ENCODE assay signal across 9 cellular contexts in the genomic region with DNA sequence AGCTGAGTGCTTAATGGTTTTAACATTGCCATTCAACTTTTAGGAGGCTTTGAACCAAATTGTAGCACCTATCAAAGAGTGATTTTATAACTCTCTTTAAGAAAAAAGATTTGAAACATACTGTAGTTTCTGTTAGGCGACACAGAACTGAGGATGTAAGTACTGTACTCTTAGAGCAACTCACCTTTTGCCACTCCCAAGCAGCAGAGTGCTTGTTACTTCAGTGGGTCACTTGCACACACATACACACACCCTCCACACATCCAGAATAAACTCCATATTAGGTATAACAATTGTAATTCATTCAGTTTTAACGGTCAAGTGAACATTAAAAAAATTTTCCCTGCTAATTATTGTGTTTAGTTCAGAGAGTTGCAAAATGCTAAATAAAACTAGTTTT.
A peak's percentile ranks its signal among the peaks of the same experiment; 100 is the strongest.
DNase-seq lines count a peak whose midpoint lies in the region; ATAC-seq, FAIRE-seq and TF ChIP-seq lines count a peak whose summit lies in the region.
"Had no signal": no experiment of that assay in that cellular context is flagged by ENCODE, and none has a peak within 500 bp of the region (broad histone marks: within the 10 kb centered on the region; RNA-seq: fewer than 3 reads in every experiment).

No MANE protein-coding gene starts in this region.

- 71% methylated on average over 2 of the region's 2 CpGs for WGBS in HUES64
- WGBS in SK-N-SH (ENCODE audit: low lambda C conversion rate): 83% methylated on average over 2 of the region's 2 CpGs
- WGBS in HepG2 (ENCODE audit: low lambda C conversion rate): 93% methylated on average over 2 of the region's 2 CpGs

- POLR2A ChIA-PET in SK-N-SH (lab: Yijun Ruan, JAX) (interaction anchor here (0.9 to 1.6 kb wide), 4 partner anchors 202 to 475 kb away, joined by 3 to 12 read pairs (median 5); no protein-coding TSS in a partner anchor), HepG2 (lab: Yijun Ruan, JAX) (interaction anchor here (0.6 to 1.2 kb wide), 2 partner anchors 88 to 436 kb away, joined by 3 read pairs; no protein-coding TSS in a partner anchor), A673 (lab: Charles Lee; ENCODE audit: low non-redundant PET) (no interaction called here)

- H3K27ac Mint-ChIP-seq in activated T-helper 2 cell treated with anti-CD3 and anti-CD28 coated beads, Interferon-gamma antibody, Interleukin-2, Interleukin-4, amounts not matched to agents 10 μg/mL and 5 μg/mL and 100 μg/mL, durations not matched to agents 14 hours and 24 hours and 36 hours: no peak overlapping the region
- H3K27ac Mint-ChIP-seq: B cell; CD8-positive, alpha-beta memory T cell had no signal

- peak; percentile 29 for FAIRE-seq in D721Med (lab: Jason Lieb, UNC)
- no peak for FAIRE-seq in HepG2 (lab: Jason Lieb, UNC)

- no peak for TF ChIP-seq RAD21 in SK-N-SH (IDR thresholded peaks at IDR 0.05; ENCODE audit: low read length)
- no peak for TF ChIP-seq RAD21 in HepG2 (CRISPR knock-in tag; IDR thresholded peaks at IDR 0.05)

- H3K4me1 ChIP-seq in HUES64 (ENCODE audit: insufficient read depth, low read length): peaks cover 22% of the 10 kb centered on the region
- H3K4me1 ChIP-seq in SK-N-SH (ENCODE audit: control insufficient read depth in 1 of 2, insufficient read depth in 2 of 2, low read depth in 1 of 2, low read length in 1 of 2): peaks cover 0 to 12% of the 10 kb centered on the region in 2 experiments; a peak in 2 of 4 replicates
- H3K4me1 ChIP-seq in HepG2 (ENCODE audit: insufficient read depth, low read length): no peaks in the 10 kb centered on the region
- H3K4me1 ChIP-seq in A673 (ENCODE audit: insufficient read depth, low read length, poor library complexity, severe bottlenecking): no peaks in the 10 kb centered on the region

- H3K4me2 ChIP-seq in SK-N-SH (no peak overlapping the region), HepG2 (ENCODE audit: low read depth, low read length) (no peak overlapping the region)

- intact Hi-C loops in HepG2 (cut with micrococcal nuclease; ENCODE audit: unreplicated experiment) (no loop called here), A673 (cut with micrococcal nuclease; ENCODE audit: unreplicated experiment) (no loop called here)
- intact Hi-C loops in activated T-helper 2 cell treated with anti-CD3 and anti-CD28 coated beads, Interferon-gamma antibody, Interleukin-2, Interleukin-4, amounts not matched to agents 10 μg/mL and 5 μg/mL and 100 μg/mL, durations not matched to agents 14 hours and 24 hours and 36 hours (cut with micrococcal nuclease): loop anchor here (5.0 kb wide), 1 partner anchor 322 kb away; no protein-coding TSS in a partner anchor

- CTCF ChIA-PET in SK-N-SH (lab: Yijun Ruan, JAX) (interaction anchor here (0.5 to 15.2 kb wide), 184 partner anchors 8 to 1119 kb away, joined by 3 to 581 read pairs (median 7); partner anchors contain the start of genes CAMKMT and PREPL), HepG2 (lab: Yijun Ruan, JAX; ENCODE audit: low intra/inter-chr PET ratio, low total read pairs) (interaction anchor here (0.7 to 3.2 kb wide), 11 partner anchors 11 to 478 kb away, joined by 3 to 67 read pairs (median 7); no protein-coding TSS in a partner anchor), A673 (lab: Charles Lee) (interaction anchor here (0.5 to 1.7 kb wide), 20 partner anchors 11 to 490 kb away, joined by 3 to 29 read pairs (median 4); no protein-coding TSS in a partner anchor)

- no peak for TF ChIP-seq POLR2A in HepG2 (IDR thresholded peaks at IDR 0.05; ENCODE audit: insufficient read depth in 1 of 2, low read depth in 2 of 2, low read length in 2 of 2)

- no peaks in the 10 kb centered on the region for H3K9me3 ChIP-seq in HUES64 (ENCODE audit: insufficient read depth, low read depth, low read length)
- no peaks in the 10 kb centered on the region for H3K9me3 ChIP-seq in SK-N-SH
- H3K9me3 ChIP-seq in HepG2 (ENCODE audit: low read length): no peaks in the 10 kb centered on the region
- H3K9me3 ChIP-seq in A673 (ENCODE audit: low read depth, low read length, poor library complexity, severe bottlenecking): no peaks in the 10 kb centered on the region

- no peaks in the 10 kb centered on the region for H3K27me3 ChIP-seq in HUES64 (ENCODE audit: insufficient read depth, low read length)
- no peaks in the 10 kb centered on the region for H3K27me3 ChIP-seq in SK-N-SH (ENCODE audit: insufficient read depth)
- H3K27me3 ChIP-seq in HepG2 (ENCODE audit: control insufficient read depth in 1 of 2, insufficient read depth in 2 of 2, low read length in 2 of 2): no peaks in the 10 kb centered on the region
- H3K27me3 ChIP-seq in A673 (replicated peaks; ENCODE audit: insufficient read depth, low read depth, low read length, poor library complexity): no peaks in the 10 kb centered on the region

- 0 out of 2 replicates have a peak overlapping the region, but pooled peaks have one; percentile 13 for H3K27ac ChIP-seq in HUES64 (ENCODE audit: low read depth, low read length)
- peak overlapping the region in 1 of 2 experiments; percentile 65; a peak in 2 of 4 replicates for H3K27ac ChIP-seq in SK-N-SH (ENCODE audit: low read depth in 2 of 2, low read length in 1 of 2)
- H3K27ac ChIP-seq in HepG2 (ENCODE audit: extremely low read length, insufficient read depth, low read length): no peak overlapping the region
- no peak overlapping the region for H3K27ac ChIP-seq in A673 (ENCODE audit: low read depth, low read length, poor library complexity, severe bottlenecking)

- H3K4me3 ChIP-seq in HUES64 (ENCODE audit: low read length) (no peak overlapping the region), SK-N-SH (ENCODE audit: low read depth in 2 of 2, low read length in 1 of 2) (no peak overlapping the region), HepG2 (replicated peaks in 1 of 3; ENCODE audit: insufficient read depth in 1 of 3, low read depth in 2 of 3, low read length in 3 of 3) (no peak overlapping the region), A673 (ENCODE audit: low read depth, low read length, poor library complexity, severe bottlenecking) (no peak overlapping the region)

- H3K4me1 Mint-ChIP-seq in activated T-helper 2 cell treated with anti-CD3 and anti-CD28 coated beads, Interferon-gamma antibody, Interleukin-2, Interleukin-4, amounts not matched to agents 10 μg/mL and 5 μg/mL and 100 μg/mL, durations not matched to agents 14 hours and 24 hours and 36 hours (ENCODE audit: low read depth): peaks cover 4% of the 10 kb centered on the region

- ATAC-seq in HepG2: no peak
- no peak for ATAC-seq in GM19463 (IDR thresholded peaks at IDR 0.05; ENCODE audit: unreplicated experiment)

- H3K27me3 Mint-ChIP-seq in activated T-helper 2 cell treated with anti-CD3 and anti-CD28 coated beads, Interferon-gamma antibody, Interleukin-2, Interleukin-4, amounts not matched to agents 10 μg/mL and 5 μg/mL and 100 μg/mL, durations not matched to agents 14 hours and 24 hours and 36 hours (ENCODE audit: low read depth): no peaks in the 10 kb centered on the region
- H3K27me3 Mint-ChIP-seq: B cell; CD8-positive, alpha-beta memory T cell had no signal

- no peak overlapping the region for H3K4me3 Mint-ChIP-seq in activated T-helper 2 cell treated with anti-CD3 and anti-CD28 coated beads, Interferon-gamma antibody, Interleukin-2, Interleukin-4, amounts not matched to agents 10 μg/mL and 5 μg/mL and 100 μg/mL, durations not matched to agents 14 hours and 24 hours and 36 hours (ENCODE audit: low read depth)
- H3K4me3 Mint-ChIP-seq: B cell; CD8-positive, alpha-beta memory T cell had no signal

- H2AFZ ChIP-seq in SK-N-SH (ENCODE audit: low read depth): no peak overlapping the region
- no peak overlapping the region for H2AFZ ChIP-seq in HepG2 (ENCODE audit: low read length)

- H3K79me2 ChIP-seq in SK-N-SH (ENCODE audit: insufficient read depth) (no peaks in the 10 kb centered on the region), HepG2 (ENCODE audit: insufficient read depth, low read length) (no peaks in the 10 kb centered on the region)

- BruUV-seq in HepG2 (replicated peaks; lab: Mats Ljungman, UMichigan) (no TSS peak), A673 (replicated peaks; lab: Mats Ljungman, UMichigan) (no TSS peak)

- H3K9me2 ChIP-seq in SK-N-SH: no peaks in the 10 kb centered on the region

- H3K9ac ChIP-seq in HUES64 (ENCODE audit: low read depth, low read length) (no peak overlapping the region), SK-N-SH (no peak overlapping the region), HepG2 (ENCODE audit: insufficient read depth, low read depth, low read length) (no peak overlapping the region)

- in situ Hi-C loops in HepG2 (cut with HindIII; ENCODE audit: extremely low pct_ligation_motif_present, low pct_unique_long_range_greater_than_20kb): no loop called here

- no peaks in the 10 kb centered on the region for H3K36me3 Mint-ChIP-seq in activated T-helper 2 cell treated with anti-CD3 and anti-CD28 coated beads, Interferon-gamma antibody, Interleukin-2, Interleukin-4, amounts not matched to agents 10 μg/mL and 5 μg/mL and 100 μg/mL, durations not matched to agents 14 hours and 24 hours and 36 hours (ENCODE audit: low read depth)

- no peak for DNase-seq in D721Med (ENCODE audit: insufficient read length, low spot score)
- DNase-seq in SK-N-SH: no peak
- DNase-seq in HepG2 (ENCODE audit: low spot score): no peak
- no peak for DNase-seq in activated T-helper 2 cell treated with anti-CD3 and anti-CD28 coated beads, Interferon-gamma antibody, Interleukin-2, Interleukin-4, amounts not matched to agents 10 μg/mL and 5 μg/mL and 100 μg/mL, durations not matched to agents 14 hours and 24 hours and 36 hours (ENCODE audit: low spot score)
- DNase-seq in A673 (ENCODE audit: low spot score): no peak

- H3K36me3 ChIP-seq in HUES64 (ENCODE audit: insufficient read depth, low read length) (no peaks in the 10 kb centered on the region), SK-N-SH (replicated peaks in 1 of 2; ENCODE audit: control insufficient read depth in 1 of 2, insufficient read depth in 2 of 2, low read length in 1 of 2) (no peaks in the 10 kb centered on the region), HepG2 (replicated peaks in 1 of 2; ENCODE audit: control insufficient read depth in 1 of 2, insufficient read depth in 2 of 2, low read length in 2 of 2) (no peaks in the 10 kb centered on the region), A673 (ENCODE audit: insufficient read depth, low read length, poor library complexity, severe bottlenecking) (no peaks in the 10 kb centered on the region)

- H4K20me1 ChIP-seq in SK-N-SH (ENCODE audit: insufficient read depth): no peaks in the 10 kb centered on the region
- no peaks in the 10 kb centered on the region for H4K20me1 ChIP-seq in HepG2 (ENCODE audit: insufficient read depth, low read length)

- no peak for TF ChIP-seq EP300 in SK-N-SH (IDR thresholded peaks at IDR 0.05; ENCODE audit: borderline replicate concordance in 1 of 2, low read depth in 1 of 2, low read length in 1 of 2)
- no peak for TF ChIP-seq EP300 in HepG2 (IDR thresholded peaks at IDR 0.05; ENCODE audit: low read depth in 2 of 2, low read length in 2 of 2)
- no peak for TF ChIP-seq EP300 in HepG2 (CRISPR knock-in tag; IDR thresholded peaks at IDR 0.05; ENCODE audit: borderline replicate concordance)

- no peaks in the 10 kb centered on the region for H3K9me3 Mint-ChIP-seq in activated T-helper 2 cell treated with anti-CD3 and anti-CD28 coated beads, Interferon-gamma antibody, Interleukin-2, Interleukin-4, amounts not matched to agents 10 μg/mL and 5 μg/mL and 100 μg/mL, durations not matched to agents 14 hours and 24 hours and 36 hours
- H3K9me3 Mint-ChIP-seq: CD8-positive, alpha-beta memory T cell had no signal

- no peaks in the 10 kb centered on the region for H3F3A ChIP-seq in SK-N-SH (replicated peaks; ENCODE audit: insufficient read depth)

- TF ChIP-seq CTCF in D721Med (IDR thresholded peaks at IDR 0.05; ENCODE audit: insufficient read depth, missing control alignments): no peak
- no peak for TF ChIP-seq CTCF in SK-N-SH (IDR thresholded peaks at IDR 0.05)
- TF ChIP-seq CTCF in HepG2 (CRISPR knock-in tag; IDR thresholded peaks at IDR 0.05): no peak
- TF ChIP-seq CTCF in A673 (conservative IDR thresholded peaks at IDR 0.05; ENCODE audit: low read depth, low read length): no peak
